In genomic region chr11:67558084-67558772, GRCh38 we compare ENCODE assay signal across 12 cellular contexts. TPM values are rescaled to one million over a fixed set of nuclear protein-coding genes. Genes with fewer than 3 reads are reported as not detected.
DNase-seq lines count a peak whose midpoint lies in the region; ATAC-seq, FAIRE-seq and TF ChIP-seq lines count a peak whose summit lies in the region.
"Had no signal": no experiment of that assay in that cellular context is flagged by ENCODE, and none has a peak within 500 bp of the region (broad histone marks: within the 10 kb centered on the region; RNA-seq: fewer than 3 reads in every experiment).

No MANE protein-coding gene starts in this region.

- intact Hi-C loops in colonic mucosa (cut with DNase I): no loop called here
- intact Hi-C loops in HepG2 (cut with micrococcal nuclease; ENCODE audit: unreplicated experiment): loop anchor here (1.0 kb wide), 1 partner anchor 10 kb away; no protein-coding TSS in a partner anchor
- intact Hi-C loops in tibial artery (cut with DNase I; ENCODE audit: low total_unique reads): no loop called here
- intact Hi-C loops in breast epithelium (cut with DNase I; ENCODE audit: low total_unique reads): no loop called here

- WGBS in HepG2 (ENCODE audit: low lambda C conversion rate): 3% methylated on average over 16 of the region's 19 CpGs

- DNase-seq in colonic mucosa (peak; percentile 80), HepG2 (ENCODE audit: low spot score) (peak; percentile 37), tibial artery (peak in 1 of 2 donors; percentile 29), breast epithelium (ENCODE audit: low spot score in 2 of 2) (no peak)
- DNase-seq: activated CD8-positive, alpha-beta T cell treated with anti-CD3 and anti-CD28 coated beads, Interleukin-2, amount 10 ng/mL, durations not matched to agents 7 days and 5 days; DND-41; erythroblast; mammary epithelial cell had no signal

- peak overlapping the region in 1 of 2 donors; percentile 78 for H3K9ac ChIP-seq in colonic mucosa (ENCODE audit: low read depth in 2 of 2, low read length in 2 of 2)
- peak overlapping the region; percentile 3 for H3K9ac ChIP-seq in HepG2 (ENCODE audit: insufficient read depth, low read depth, low read length)

- no peak for TF ChIP-seq EP300 in HepG2 (IDR thresholded peaks at IDR 0.05; ENCODE audit: low read depth in 2 of 2, low read length in 2 of 2)
- no peak for TF ChIP-seq EP300 in HepG2 (CRISPR knock-in tag; IDR thresholded peaks at IDR 0.05; ENCODE audit: borderline replicate concordance)

- H3K79me2 ChIP-seq in HepG2 (ENCODE audit: insufficient read depth, low read length): no peaks in the 10 kb centered on the region

- no peaks in the 10 kb centered on the region for H3K9me3 ChIP-seq in colonic mucosa
- no peaks in the 10 kb centered on the region for H3K9me3 ChIP-seq in HepG2 (ENCODE audit: low read length)
- H3K9me3 ChIP-seq in tibial artery: no peaks in the 10 kb centered on the region
- no peaks in the 10 kb centered on the region for H3K9me3 ChIP-seq in breast epithelium

- H2AFZ ChIP-seq in HepG2 (ENCODE audit: low read length): no peak overlapping the region

- no peaks in the 10 kb centered on the region for H4K20me1 ChIP-seq in HepG2 (ENCODE audit: insufficient read depth, low read length)

- no TSS peak for BruUV-seq in HepG2 (replicated peaks; lab: Mats Ljungman, UMichigan)

- ATAC-seq in GM21447 (IDR thresholded peaks at IDR 0.05; ENCODE audit: unreplicated experiment) (peak; percentile 51), HepG2 (peak; percentile 86), GM18505 (IDR thresholded peaks at IDR 0.05; ENCODE audit: unreplicated experiment) (no peak), HG02852 (IDR thresholded peaks at IDR 0.05; ENCODE audit: unreplicated experiment) (no peak), GM19328 (IDR thresholded peaks at IDR 0.05; ENCODE audit: unreplicated experiment) (no peak)
- ATAC-seq: activated CD8-positive, alpha-beta T cell treated with anti-CD3 and anti-CD28 coated beads, Interleukin-2, amount 10 ng/mL, durations not matched to agents 7 days and 5 days had no signal

- POLR2A ChIA-PET in HepG2 (lab: Yijun Ruan, JAX): no interaction called here

- FAIRE-seq in HepG2 (lab: Jason Lieb, UNC): peak; percentile 62

- H3K4me2 ChIP-seq in HepG2 (ENCODE audit: low read depth, low read length): peak overlapping the region; percentile 87

- H3K27ac ChIP-seq in colonic mucosa (peak overlapping the region; percentile 60), HepG2 (ENCODE audit: extremely low read length, insufficient read depth, low read length) (peak overlapping the region; percentile 45), tibial artery (peak overlapping the region; percentile 31 to 66), breast epithelium (no peak overlapping the region)

- H3K4me1 ChIP-seq in colonic mucosa (peaks cover 5% of the 10 kb centered on the region), HepG2 (ENCODE audit: insufficient read depth, low read length) (peaks cover 54% of the 10 kb centered on the region), tibial artery (peaks cover 0 to 32% (median 4%) of the 10 kb centered on the region in 4 donors), breast epithelium (no peaks in the 10 kb centered on the region)

- H3K27me3 ChIP-seq in colonic mucosa (no peaks in the 10 kb centered on the region), HepG2 (ENCODE audit: control insufficient read depth in 1 of 2, insufficient read depth in 2 of 2, low read length in 2 of 2) (no peaks in the 10 kb centered on the region), tibial artery (no peaks in the 10 kb centered on the region), breast epithelium (no peaks in the 10 kb centered on the region)

- no peak for TF ChIP-seq CTCF in colonic mucosa (IDR thresholded peaks at IDR 0.05)
- TF ChIP-seq CTCF in HepG2 (CRISPR knock-in tag; IDR thresholded peaks at IDR 0.05): no peak
- TF ChIP-seq CTCF in tibial artery (IDR thresholded peaks at IDR 0.05): no peak
- TF ChIP-seq CTCF in breast epithelium (IDR thresholded peaks at IDR 0.05): no peak

- CTCF ChIA-PET in HepG2 (lab: Yijun Ruan, JAX; ENCODE audit: low intra/inter-chr PET ratio, low total read pairs): no interaction called here

- TF ChIP-seq RAD21 in HepG2 (CRISPR knock-in tag; IDR thresholded peaks at IDR 0.05): no peak

- in situ Hi-C loops in HepG2 (cut with HindIII; ENCODE audit: extremely low pct_ligation_motif_present, low pct_unique_long_range_greater_than_20kb): no loop called here

- H3K36me3 ChIP-seq in colonic mucosa (no peaks in the 10 kb centered on the region), HepG2 (replicated peaks in 1 of 2; ENCODE audit: control insufficient read depth in 1 of 2, insufficient read depth in 2 of 2, low read length in 2 of 2) (no peaks in the 10 kb centered on the region), tibial artery (no peaks in the 10 kb centered on the region), breast epithelium (no peaks in the 10 kb centered on the region)

- H3K4me3 ChIP-seq in colonic mucosa (no peak overlapping the region), HepG2 (replicated peaks in 1 of 3; ENCODE audit: insufficient read depth in 1 of 3, low read depth in 2 of 3, low read length in 3 of 3) (peak overlapping the region; percentile 28 to 59 (median 38); a peak in 4 of 6 replicates), tibial artery (peak overlapping the region; percentile 28 to 37), breast epithelium (no peak overlapping the region)

- TF ChIP-seq POLR2A in HepG2 (IDR thresholded peaks at IDR 0.05; ENCODE audit: insufficient read depth in 1 of 2, low read depth in 2 of 2, low read length in 2 of 2) (peak in 1 of 2 experiments; percentile 31; a peak in 1 of 4 replicates), breast epithelium (IDR thresholded peaks at IDR 0.05) (no peak), GM18505 (IDR thresholded peaks at IDR 0.05; ENCODE audit: borderline replicate concordance, extremely low read depth, insufficient read depth, insufficient read length) (no peak)

RNA-seq across cellular contexts. Expression of gene GSTP1, which starts 25.4 kb away (rescaled TPM):
- 100 to 1,000 TPM; 543 to 842 TPM for total RNA-seq in colonic mucosa
- total RNA-seq in HepG2 (2016; rRNA removed; fragmentation: Illumina TruSeq; extraction: Trizol): not detected in 2 replicates
- not detected in 2 replicates for total RNA-seq in HepG2 (2016; cell fraction: cytosol; rRNA removed; fragmentation: Illumina TruSeq; extraction: Trizol; ENCODE audit: low read depth)
- not detected in 2 replicates for total RNA-seq in HepG2 (2016; cell fraction: insoluble cytoplasmic fraction; rRNA removed; fragmentation: Illumina TruSeq; extraction: Trizol)
- total RNA-seq in HepG2 (2016; cell fraction: membrane; rRNA removed; fragmentation: Illumina TruSeq; extraction: Trizol): not detected in 2 replicates
- not detected in 2 replicates for total RNA-seq in HepG2 (2016; cell fraction: nucleus; rRNA removed; fragmentation: Illumina TruSeq; extraction: Trizol)
- 0.33 TPM in 1 of 2 replicates, not detected in the other for polyA plus RNA-seq in HepG2 (2011; rRNA removed)
- polyA plus RNA-seq in HepG2 (2011; cell fraction: cytosol; rRNA removed): 0.27 and 0.32 TPM in 2 replicates
- polyA plus RNA-seq in HepG2 (2011; cell fraction: nucleus; rRNA removed): 0.35 and 0.42 TPM in 2 replicates
- polyA plus RNA-seq in HepG2 (2012): not detected in 2 replicates
- polyA plus RNA-seq in HepG2 (2016; cell fraction: cytosol; fragmentation: Illumina TruSeq; extraction: Trizol; ENCODE audit: low read depth): not detected in 2 replicates
- not detected in 2 replicates for polyA plus RNA-seq in HepG2 (2016; cell fraction: insoluble cytoplasmic fraction; fragmentation: Illumina TruSeq; extraction: Trizol; ENCODE audit: low read depth)
- not detected in 2 replicates for polyA plus RNA-seq in HepG2 (2016; cell fraction: membrane; fragmentation: Illumina TruSeq; extraction: Trizol; ENCODE audit: low read depth)
- not detected in 2 replicates for polyA plus RNA-seq in HepG2 (2016; cell fraction: nucleus; fragmentation: Illumina TruSeq; extraction: Trizol; ENCODE audit: insufficient read depth, low read depth)
- 3.7 and 5.0 TPM in 2 replicates for polyA minus RNA-seq in HepG2 (2011; rRNA and poly(A)+ RNA removed; ENCODE audit: low replicate concordance)
- polyA minus RNA-seq in HepG2 (2011; cell fraction: cytosol; rRNA and poly(A)+ RNA removed): not detected in 2 replicates
- not detected in 2 replicates for polyA minus RNA-seq in HepG2 (2011; cell fraction: nucleus; rRNA and poly(A)+ RNA removed)
- total RNA-seq in breast epithelium: 1,000 to 10,000 TPM in 2 of 3 donors, 100 to 1,000 TPM in 1; 552 to 1,029 (median 1,013) TPM

RNA-seq across cellular contexts. Expression of gene CABP2, which starts 35.0 kb away (rescaled TPM):
- total RNA-seq in colonic mucosa: not detected
- total RNA-seq in HepG2 (2016; rRNA removed; fragmentation: Illumina TruSeq; extraction: Trizol): not detected in 2 replicates
- total RNA-seq in HepG2 (2016; cell fraction: cytosol; rRNA removed; fragmentation: Illumina TruSeq; extraction: Trizol; ENCODE audit: low read depth): not detected in 2 replicates
- not detected in 2 replicates for total RNA-seq in HepG2 (2016; cell fraction: insoluble cytoplasmic fraction; rRNA removed; fragmentation: Illumina TruSeq; extraction: Trizol)
- not detected in 2 replicates for total RNA-seq in HepG2 (2016; cell fraction: membrane; rRNA removed; fragmentation: Illumina TruSeq; extraction: Trizol)
- total RNA-seq in HepG2 (2016; cell fraction: nucleus; rRNA removed; fragmentation: Illumina TruSeq; extraction: Trizol): not detected in 2 replicates
- not detected in 2 replicates for polyA plus RNA-seq in HepG2 (2011; rRNA removed)
- not detected in 2 replicates for polyA plus RNA-seq in HepG2 (2011; cell fraction: cytosol; rRNA removed)
- not detected in 2 replicates for polyA plus RNA-seq in HepG2 (2011; cell fraction: nucleus; rRNA removed)
- polyA plus RNA-seq in HepG2 (2012): not detected in 2 replicates
- polyA plus RNA-seq in HepG2 (2016; cell fraction: cytosol; fragmentation: Illumina TruSeq; extraction: Trizol; ENCODE audit: low read depth): not detected in 2 replicates
- polyA plus RNA-seq in HepG2 (2016; cell fraction: insoluble cytoplasmic fraction; fragmentation: Illumina TruSeq; extraction: Trizol; ENCODE audit: low read depth): not detected in 2 replicates
- polyA plus RNA-seq in HepG2 (2016; cell fraction: membrane; fragmentation: Illumina TruSeq; extraction: Trizol; ENCODE audit: low read depth): not detected in 2 replicates
- not detected in 2 replicates for polyA plus RNA-seq in HepG2 (2016; cell fraction: nucleus; fragmentation: Illumina TruSeq; extraction: Trizol; ENCODE audit: insufficient read depth, low read depth)
- polyA minus RNA-seq in HepG2 (2011; rRNA and poly(A)+ RNA removed; ENCODE audit: low replicate concordance): not detected in 2 replicates
- polyA minus RNA-seq in HepG2 (2011; cell fraction: cytosol; rRNA and poly(A)+ RNA removed): not detected in 2 replicates
- polyA minus RNA-seq in HepG2 (2011; cell fraction: nucleus; rRNA and poly(A)+ RNA removed): not detected in 2 replicates
- total RNA-seq in breast epithelium: not detected
- total RNA-seq: activated CD8-positive, alpha-beta T cell treated with anti-CD3 and anti-CD28 coated beads, Interleukin-2, amount 10 ng/mL, durations not matched to agents 7 days and 5 days; mammary epithelial cell had no signal
- polyA plus RNA-seq: mammary epithelial cell had no signal

RNA-seq across cellular contexts. Expression of gene NDUFV1, which starts 48.5 kb away (rescaled TPM):
- 100 to 1,000 TPM; 329 to 361 TPM for total RNA-seq in colonic mucosa
- total RNA-seq in HepG2 (2016; rRNA removed; fragmentation: Illumina TruSeq; extraction: Trizol): 137 and 140 TPM in 2 replicates
- total RNA-seq in HepG2 (2016; cell fraction: cytosol; rRNA removed; fragmentation: Illumina TruSeq; extraction: Trizol; ENCODE audit: low read depth): 56.4 and 57.7 TPM in 2 replicates
- total RNA-seq in HepG2 (2016; cell fraction: insoluble cytoplasmic fraction; rRNA removed; fragmentation: Illumina TruSeq; extraction: Trizol): 130 and 141 TPM in 2 replicates
- 58.9 and 72.8 TPM in 2 replicates for total RNA-seq in HepG2 (2016; cell fraction: membrane; rRNA removed; fragmentation: Illumina TruSeq; extraction: Trizol)
- 73.7 and 87.9 TPM in 2 replicates for total RNA-seq in HepG2 (2016; cell fraction: nucleus; rRNA removed; fragmentation: Illumina TruSeq; extraction: Trizol)
- 88.9 and 92.4 TPM in 2 replicates for polyA plus RNA-seq in HepG2 (2011; rRNA removed)
- 80.9 and 124 TPM in 2 replicates for polyA plus RNA-seq in HepG2 (2011; cell fraction: cytosol; rRNA removed)
- polyA plus RNA-seq in HepG2 (2011; cell fraction: nucleus; rRNA removed): 241 and 294 TPM in 2 replicates
- polyA plus RNA-seq in HepG2 (2012): 86.7 and 89.4 TPM in 2 replicates
- polyA plus RNA-seq in HepG2 (2016; cell fraction: cytosol; fragmentation: Illumina TruSeq; extraction: Trizol; ENCODE audit: low read depth): 41.2 and 47.2 TPM in 2 replicates
- 109 and 121 TPM in 2 replicates for polyA plus RNA-seq in HepG2 (2016; cell fraction: insoluble cytoplasmic fraction; fragmentation: Illumina TruSeq; extraction: Trizol; ENCODE audit: low read depth)
- polyA plus RNA-seq in HepG2 (2016; cell fraction: membrane; fragmentation: Illumina TruSeq; extraction: Trizol; ENCODE audit: low read depth): 38.1 and 45.1 TPM in 2 replicates
- 169 and 179 TPM in 2 replicates for polyA plus RNA-seq in HepG2 (2016; cell fraction: nucleus; fragmentation: Illumina TruSeq; extraction: Trizol; ENCODE audit: insufficient read depth, low read depth)
- 124 and 164 TPM in 2 replicates for polyA minus RNA-seq in HepG2 (2011; rRNA and poly(A)+ RNA removed; ENCODE audit: low replicate concordance)
- polyA minus RNA-seq in HepG2 (2011; cell fraction: cytosol; rRNA and poly(A)+ RNA removed): 50.1 and 58.7 TPM in 2 replicates
- 52.5 and 56.4 TPM in 2 replicates for polyA minus RNA-seq in HepG2 (2011; cell fraction: nucleus; rRNA and poly(A)+ RNA removed)
- total RNA-seq in breast epithelium: 100 to 1,000 TPM; 159 to 222 (median 186) TPM

RNA-seq across cellular contexts. Expression of gene CDK2AP2, which starts 50.3 kb away (rescaled TPM):
- total RNA-seq in colonic mucosa: 100 to 1,000 TPM in 1 of 2 donors, 10 to 100 TPM in 1; 91.6 to 142 TPM
- total RNA-seq in HepG2 (2016; rRNA removed; fragmentation: Illumina TruSeq; extraction: Trizol): 19.7 and 23.2 TPM in 2 replicates
- total RNA-seq in HepG2 (2016; cell fraction: cytosol; rRNA removed; fragmentation: Illumina TruSeq; extraction: Trizol; ENCODE audit: low read depth): 18.4 and 24.3 TPM in 2 replicates
- total RNA-seq in HepG2 (2016; cell fraction: insoluble cytoplasmic fraction; rRNA removed; fragmentation: Illumina TruSeq; extraction: Trizol): 14.9 and 23.0 TPM in 2 replicates
- total RNA-seq in HepG2 (2016; cell fraction: membrane; rRNA removed; fragmentation: Illumina TruSeq; extraction: Trizol): 24.4 and 32.7 TPM in 2 replicates
- total RNA-seq in HepG2 (2016; cell fraction: nucleus; rRNA removed; fragmentation: Illumina TruSeq; extraction: Trizol): 16.1 and 17.6 TPM in 2 replicates
- 15.0 and 15.2 TPM in 2 replicates for polyA plus RNA-seq in HepG2 (2011; rRNA removed)
- 13.5 and 23.6 TPM in 2 replicates for polyA plus RNA-seq in HepG2 (2011; cell fraction: cytosol; rRNA removed)
- polyA plus RNA-seq in HepG2 (2011; cell fraction: nucleus; rRNA removed): 32.3 and 35.7 TPM in 2 replicates
- polyA plus RNA-seq in HepG2 (2012): 11.0 and 19.0 TPM in 2 replicates
- polyA plus RNA-seq in HepG2 (2016; cell fraction: cytosol; fragmentation: Illumina TruSeq; extraction: Trizol; ENCODE audit: low read depth): 34.7 and 53.1 TPM in 2 replicates
- polyA plus RNA-seq in HepG2 (2016; cell fraction: insoluble cytoplasmic fraction; fragmentation: Illumina TruSeq; extraction: Trizol; ENCODE audit: low read depth): 31.6 and 43.1 TPM in 2 replicates
- polyA plus RNA-seq in HepG2 (2016; cell fraction: membrane; fragmentation: Illumina TruSeq; extraction: Trizol; ENCODE audit: low read depth): 52.5 and 57.8 TPM in 2 replicates
- 45.1 and 46.7 TPM in 2 replicates for polyA plus RNA-seq in HepG2 (2016; cell fraction: nucleus; fragmentation: Illumina TruSeq; extraction: Trizol; ENCODE audit: insufficient read depth, low read depth)
- 16.8 and 42.0 TPM in 2 replicates for polyA minus RNA-seq in HepG2 (2011; rRNA and poly(A)+ RNA removed; ENCODE audit: low replicate concordance)
- 13.8 and 17.6 TPM in 2 replicates for polyA minus RNA-seq in HepG2 (2011; cell fraction: cytosol; rRNA and poly(A)+ RNA removed)
- polyA minus RNA-seq in HepG2 (2011; cell fraction: nucleus; rRNA and poly(A)+ RNA removed): 10.1 and 16.6 TPM in 2 replicates
- 10 to 100 TPM; 32.1 to 35.4 (median 32.8) TPM for total RNA-seq in breast epithelium

RNA-seq across cellular contexts. Expression of gene PITPNM1, which starts 53.1 kb away (rescaled TPM):
- total RNA-seq in colonic mucosa (10 to 100 TPM; 89.3 to 91.4 TPM), HepG2 (2016; rRNA removed; fragmentation: Illumina TruSeq; extraction: Trizol) (7.7 and 8.5 TPM in 2 replicates), breast epithelium (10 to 100 TPM in 2 of 3 donors, 1 to 10 TPM in 1; 6.4 to 20.0 (median 11.7) TPM)
- total RNA-seq in HepG2 (2016; cell fraction: cytosol; rRNA removed; fragmentation: Illumina TruSeq; extraction: Trizol; ENCODE audit: low read depth): 2.1 and 3.4 TPM in 2 replicates
- total RNA-seq in HepG2 (2016; cell fraction: insoluble cytoplasmic fraction; rRNA removed; fragmentation: Illumina TruSeq; extraction: Trizol): 6.0 and 8.5 TPM in 2 replicates
- total RNA-seq in HepG2 (2016; cell fraction: membrane; rRNA removed; fragmentation: Illumina TruSeq; extraction: Trizol): 8.3 and 9.9 TPM in 2 replicates
- total RNA-seq in HepG2 (2016; cell fraction: nucleus; rRNA removed; fragmentation: Illumina TruSeq; extraction: Trizol): 7.3 and 8.9 TPM in 2 replicates
- 8.2 and 9.4 TPM in 2 replicates for polyA plus RNA-seq in HepG2 (2011; rRNA removed)
- 5.2 and 10.7 TPM in 2 replicates for polyA plus RNA-seq in HepG2 (2011; cell fraction: cytosol; rRNA removed)
- 38.2 and 58.0 TPM in 2 replicates for polyA plus RNA-seq in HepG2 (2011; cell fraction: nucleus; rRNA removed)
- polyA plus RNA-seq in HepG2 (2012): 4.4 and 9.1 TPM in 2 replicates
- 3.2 and 3.6 TPM in 2 replicates for polyA plus RNA-seq in HepG2 (2016; cell fraction: cytosol; fragmentation: Illumina TruSeq; extraction: Trizol; ENCODE audit: low read depth)
- polyA plus RNA-seq in HepG2 (2016; cell fraction: insoluble cytoplasmic fraction; fragmentation: Illumina TruSeq; extraction: Trizol; ENCODE audit: low read depth): 5.6 and 8.6 TPM in 2 replicates
- polyA plus RNA-seq in HepG2 (2016; cell fraction: membrane; fragmentation: Illumina TruSeq; extraction: Trizol; ENCODE audit: low read depth): 7.7 and 8.1 TPM in 2 replicates
- polyA plus RNA-seq in HepG2 (2016; cell fraction: nucleus; fragmentation: Illumina TruSeq; extraction: Trizol; ENCODE audit: insufficient read depth, low read depth): 19.9 and 22.6 TPM in 2 replicates
- polyA minus RNA-seq in HepG2 (2011; rRNA and poly(A)+ RNA removed; ENCODE audit: low replicate concordance): 29.1 and 72.8 TPM in 2 replicates
- polyA minus RNA-seq in HepG2 (2011; cell fraction: cytosol; rRNA and poly(A)+ RNA removed): 10.6 and 11.6 TPM in 2 replicates
- 6.8 and 9.1 TPM in 2 replicates for polyA minus RNA-seq in HepG2 (2011; cell fraction: nucleus; rRNA and poly(A)+ RNA removed)

Comparison
In these comparisons a context has a peak if more than half of its experiments do, and no peak if none do; other contexts are left out.
1. ATAC-seq: peak in GM21447 (single experiment) and HepG2 (single experiment); none in GM18505 (single experiment), HG02852 (single experiment) and GM19328 (single experiment).
2. DNase-seq: peak in colonic mucosa (single experiment) and HepG2 (single experiment); none in breast epithelium (0 of 2).
3. H3K27ac ChIP-seq: peak in colonic mucosa (single experiment), HepG2 (single experiment) and tibial artery (2 of 2); none in breast epithelium (0 of 2).
4. H3K4me3 ChIP-seq: peak in HepG2 (3 of 3) and tibial artery (2 of 2); none in colonic mucosa (single experiment) and breast epithelium (0 of 3).
5. RNA of gene GSTP1, which starts 25.4 kb away (total RNA-seq): 552 to 1,029 TPM in breast epithelium and 543 to 842 TPM in colonic mucosa; not detected in HepG2; every median in the first group is over 100 times any median in the second.